ENCODE assay signal across 10 cellular contexts in genomic region chr5:66498791-66499207, GRCh38.
A peak's percentile ranks its signal among the peaks of the same experiment; 100 is the strongest.
DNase-seq lines count a peak whose midpoint lies in the region; ATAC-seq, FAIRE-seq and TF ChIP-seq lines count a peak whose summit lies in the region.
"Had no signal": no experiment of that assay in that cellular context is flagged by ENCODE, and none has a peak within 500 bp of the region (broad histone marks: within the 10 kb centered on the region; RNA-seq: fewer than 3 reads in every experiment).

No MANE protein-coding gene starts in this region.

- SMC1A ChIA-PET in GM12878 (lab: Charles Lee; ENCODE audit: uncharacterized antibody, unreplicated experiment) = interaction anchor here (1.6 kb wide), 2 partner anchors 191 to 193 kb away, joined by 4 to 5 read pairs; no protein-coding TSS in a partner anchor

- H4K20me1 ChIP-seq in GM12878 (ENCODE audit: control insufficient read depth, insufficient read depth) = no peaks in the 10 kb centered on the region

- H3K27ac ChIP-seq in GM12878 (ENCODE audit: control insufficient read depth, insufficient read depth) (no peak overlapping the region), liver (ENCODE audit: low read depth in 1 of 2, low read length in 2 of 2) (no peak overlapping the region)

- no peak overlapping the region for H3K27ac Mint-ChIP-seq in stimulated activated naive B cell treated with anti-CD40 and anti-IgM and Interleukin-4, amounts not matched to agents 10 μg/mL and 1 μg/mL and 100 μg/mL, for 72 hours

- H3K4me3 ChIP-seq in GM12878 = no peak overlapping the region
- H3K4me3 ChIP-seq in liver (ENCODE audit: low read depth in 1 of 3, low read length in 3 of 3) = no peak overlapping the region

- peaks cover 0 to 1% of the 10 kb centered on the region in 2 donors for H3K9me3 Mint-ChIP-seq in stimulated activated naive B cell treated with anti-CD40 and anti-IgM and Interleukin-4, amounts not matched to agents 10 μg/mL and 1 μg/mL and 100 μg/mL, for 72 hours

- peak; percentile 53; the same call in 2 of the 3 replicates for ATAC-seq in GM12878
- no peak for ATAC-seq in stimulated activated naive B cell treated with anti-CD40 and anti-IgM and Interleukin-4, amounts not matched to agents 10 μg/mL and 1 μg/mL and 100 μg/mL, for 72 hours (replicated peaks)
- no peak for ATAC-seq in GM21723 (IDR thresholded peaks at IDR 0.05; ENCODE audit: unreplicated experiment)
- ATAC-seq: left colon had no signal

- TF ChIP-seq EP300 in GM12878 (IDR thresholded peaks at IDR 0.05; ENCODE audit: borderline replicate concordance in 1 of 2, control insufficient read depth in 1 of 2, low read depth in 2 of 2, low read length in 2 of 2) = no peak

- H3K9me3 ChIP-seq in GM12878 (replicated peaks; ENCODE audit: control insufficient read depth, insufficient read depth, low read length) (no peaks in the 10 kb centered on the region), liver (ENCODE audit: control insufficient read depth in 4 of 4, low read length in 3 of 4) (no peaks in the 10 kb centered on the region)

- no peaks in the 10 kb centered on the region for H3K27me3 ChIP-seq in GM12878 (replicated peaks in 1 of 2; ENCODE audit: control insufficient read depth in 2 of 2, insufficient read depth in 2 of 2, low read length in 1 of 2)
- no peaks in the 10 kb centered on the region for H3K27me3 ChIP-seq in liver (ENCODE audit: control insufficient read depth in 4 of 4, insufficient read depth in 4 of 4, low read length in 3 of 4)

- H3K36me3 ChIP-seq in GM12878 (ENCODE audit: control insufficient read depth in 2 of 2, insufficient read depth in 2 of 2, low read length in 1 of 2) (no peaks in the 10 kb centered on the region), liver (ENCODE audit: control insufficient read depth in 4 of 4, insufficient read depth in 3 of 4, low read depth in 1 of 4, low read length in 3 of 4) (no peaks in the 10 kb centered on the region)

- intact Hi-C loops in GM12878 (cut with micrococcal nuclease; ENCODE audit: unreplicated experiment) = loop anchor here (5.0 kb wide), 1 partner anchor 191 kb away; no protein-coding TSS in a partner anchor

- TF ChIP-seq CTCF in GM12878 (IDR thresholded peaks at IDR 0.05 in 2 of 3, conservative IDR thresholded peaks at IDR 0.05 in 1 of 3; ENCODE audit: control insufficient read depth in 2 of 3, extremely low read depth in 1 of 3, insufficient read depth in 1 of 3, low read depth in 3 of 3, low read length in 3 of 3) (peak in 2 of 3 experiments; percentile 20 to 35; a peak in 3 of 6 replicates), liver (IDR thresholded peaks at IDR 0.05; ENCODE audit: low read depth, low read length, missing input control) (peak; percentile 12)

- no TSS peak for BruUV-seq in GM12878 (replicated peaks; lab: Mats Ljungman, UMichigan)

- CTCF ChIA-PET in GM12878 (lab: Yijun Ruan, JAX) = interaction anchor here (0.9 to 1.5 kb wide), 3 partner anchors 8 to 192 kb away, joined by 3 to 11 read pairs (median 3); no protein-coding TSS in a partner anchor

- no peak for FAIRE-seq in GM12878 (lab: Jason Lieb, UNC)

- no peak overlapping the region for H2AFZ ChIP-seq in GM12878 (ENCODE audit: control insufficient read depth, low read depth, low read length)

- TF ChIP-seq POLR2A in GM12878 (IDR thresholded peaks at IDR 0.05; ENCODE audit: low read depth, low read length) = no peak

- H3K4me1 ChIP-seq in GM12878 (ENCODE audit: control insufficient read depth, insufficient read depth, low read length) (no peaks in the 10 kb centered on the region), liver (ENCODE audit: control insufficient read depth in 4 of 4, insufficient read depth in 4 of 4, low read length in 3 of 4) (no peaks in the 10 kb centered on the region)

- H3K9ac ChIP-seq in GM12878 (ENCODE audit: control insufficient read depth, insufficient read depth, low read length) (no peak overlapping the region), liver (ENCODE audit: low read depth in 1 of 2, low read length in 2 of 2) (no peak overlapping the region)

- POLR2A ChIA-PET in GM12878 (lab: Charles Lee) = no interaction called here

- DNase-seq in GM03348 (ENCODE audit: low spot score) (peak; percentile 12), LHCN-M2 (ENCODE audit: low read depth) (peak; percentile 40), GM12878 (ENCODE audit: low read depth, low spot score) (no peak), NCI-H1930 (lab: John Stamatoyannopoulos, UW) (no peak)
- DNase-seq in stimulated activated naive B cell treated with anti-CD40 and anti-IgM and Interleukin-4, amounts not matched to agents 10 μg/mL and 1 μg/mL and 100 μg/mL, for 72 hours = no peak
- DNase-seq in stimulated activated CD4-positive, alpha-beta T cell treated with anti-CD3 and anti-CD28 coated beads, Interleukin-1b, Interleukin-23, amount 100 ng/mL, for 48 hours = no peak
- DNase-seq: left colon, NCI-H1694 treated with DMSO at 0.1 percent for 48 hours had no signal

- WGBS in GM12878 (ENCODE audit: insufficient coverage, insufficient replicate concordance, low lambda C conversion rate, missing lambda C conversion rate) = 31% methylated on average over 4 of the region's 4 CpGs
- 86% methylated on average over 4 of the region's 4 CpGs for WGBS in liver

- no peaks in the 10 kb centered on the region for H3K79me2 ChIP-seq in GM12878 (ENCODE audit: control insufficient read depth, insufficient read depth, low read length)

- RAD21 ChIA-PET in GM12878 (lab: Charles Lee; ENCODE audit: unreplicated experiment) = no interaction called here

- H3K36me3 Mint-ChIP-seq in stimulated activated naive B cell treated with anti-CD40 and anti-IgM and Interleukin-4, amounts not matched to agents 10 μg/mL and 1 μg/mL and 100 μg/mL, for 72 hours = peaks cover 0 to 3% of the 10 kb centered on the region in 2 donors

- peaks cover 0 to 5% of the 10 kb centered on the region in 2 donors for H3K4me1 Mint-ChIP-seq in stimulated activated naive B cell treated with anti-CD40 and anti-IgM and Interleukin-4, amounts not matched to agents 10 μg/mL and 1 μg/mL and 100 μg/mL, for 72 hours

- TF ChIP-seq RAD21 in GM12878 (IDR thresholded peaks at IDR 0.05; ENCODE audit: insufficient read depth, low read depth, low read length) (peak; percentile 47), liver (IDR thresholded peaks at IDR 0.05) (peak; percentile 47 to 67)

- H3K4me2 ChIP-seq in GM12878 (ENCODE audit: control insufficient read depth, insufficient read depth) = no peak overlapping the region

- in situ Hi-C loops in GM12878 (cut with MboI) = no loop called here

- no peaks in the 10 kb centered on the region for H3K27me3 Mint-ChIP-seq in stimulated activated naive B cell treated with anti-CD40 and anti-IgM and Interleukin-4, amounts not matched to agents 10 μg/mL and 1 μg/mL and 100 μg/mL, for 72 hours

- H3K4me3 Mint-ChIP-seq in stimulated activated naive B cell treated with anti-CD40 and anti-IgM and Interleukin-4, amounts not matched to agents 10 μg/mL and 1 μg/mL and 100 μg/mL, for 72 hours = no peak overlapping the region

TF ChIP-seq in GM12878, 131 proteins besides CTCF, POLR2A, EP300 and RAD21:
- TF ChIP-seq EGR1 (IDR thresholded peaks at IDR 0.05; ENCODE audit: borderline replicate concordance in 1 of 2, low read depth in 2 of 2, low read length in 2 of 2) (no peak), ELK1 (IDR thresholded peaks at IDR 0.05; ENCODE audit: low read depth, low read length) (no peak)

TF ChIP-seq in liver, 16 proteins besides CTCF, POLR2A, EP300 and RAD21:
- no peak for TF ChIP-seq FOXA2 (IDR thresholded peaks at IDR 0.05)
- no peak for TF ChIP-seq SP1 (IDR thresholded peaks at IDR 0.05)
- no peak for TF ChIP-seq JUND (IDR thresholded peaks at IDR 0.05)
- TF ChIP-seq HNF4G (IDR thresholded peaks at IDR 0.05) = no peak
- no peak for TF ChIP-seq ZBTB33 (IDR thresholded peaks at IDR 0.05)
- TF ChIP-seq HNF4A (conservative IDR thresholded peaks at IDR 0.05) = no peak

Comparison
In these comparisons a context has a peak if more than half of its experiments do, and no peak if none do; other contexts are left out.
1. DNase-seq: peak in GM03348 (single experiment) and LHCN-M2 (single experiment); none in GM12878 (single experiment), stimulated activated naive B cell treated with anti-CD40 and anti-IgM and Interleukin-4, amounts not matched to agents 10 μg/mL and 1 μg/mL and 100 μg/mL, for 72 hours (single experiment), NCI-H1930 (0 of 2) and stimulated activated CD4-positive, alpha-beta T cell treated with anti-CD3 and anti-CD28 coated beads, Interleukin-1b, Interleukin-23, amount 100 ng/mL, for 48 hours (single experiment).